15 cellular contexts compared by ENCODE assay signal in genomic region chr1:1461721-1462317, GRCh38. TPM values are rescaled to one million over a fixed set of nuclear protein-coding genes. Genes with fewer than 3 reads are reported as not detected.
DNase-seq lines count a peak whose midpoint lies in the region; ATAC-seq, FAIRE-seq and TF ChIP-seq lines count a peak whose summit lies in the region.
"Had no signal": no experiment of that assay in that cellular context is flagged by ENCODE, and none has a peak within 500 bp of the region (broad histone marks: within the 10 kb centered on the region; RNA-seq: fewer than 3 reads in every experiment).

No MANE protein-coding gene starts in this region.

- no peak overlapping the region for H3K4me3 Mint-ChIP-seq in progenitor cell of endocrine pancreas (ENCODE audit: low read depth)

- POLR2A ChIA-PET in K562 (lab: Yijun Ruan, JAX): interaction anchor here (1.7 kb wide), 1 partner anchor 21 kb away, joined by 5 read pairs; no protein-coding TSS in a partner anchor

- no peak for FAIRE-seq in K562 (lab: Jason Lieb, UNC)
- FAIRE-seq: A549, frontal cortex had no signal

- H3K14ac ChIP-seq in neuronal stem cell (ENCODE audit: low read length): no peak overlapping the region

- peak; percentile 24; the same call in 2 of the 3 replicates for ATAC-seq in K562
- ATAC-seq: A549 had no signal

- H3K79me2 ChIP-seq in Loucy (ENCODE audit: insufficient read depth, low read length): no peaks in the 10 kb centered on the region
- H3K79me2 ChIP-seq in K562 (ENCODE audit: control insufficient read depth, insufficient read depth, low read length): no peaks in the 10 kb centered on the region

- H3K4me3 ChIP-seq in Loucy (ENCODE audit: low read length, poor library complexity, severe bottlenecking) (no peak overlapping the region), K562 (no peak overlapping the region), neuronal stem cell (ENCODE audit: low read length in 2 of 2) (no peak overlapping the region), lower leg skin (ENCODE audit: low read depth, poor library complexity, severe bottlenecking) (no peak overlapping the region)
- H3K4me3 ChIP-seq in effector memory CD4-positive, alpha-beta T cell (ENCODE audit: insufficient read depth, low read depth, low read length, poor library complexity, severe bottlenecking): no peak overlapping the region
- H3K4me3 ChIP-seq: A549, testis had no signal

- H3K9me3 Mint-ChIP-seq in progenitor cell of endocrine pancreas (ENCODE audit: low read depth): no peaks in the 10 kb centered on the region

- WGBS in K562 (ENCODE audit: insufficient coverage, low coverage, missing lambda C conversion rate): 26% methylated on average over 18 of the region's 18 CpGs
- no CpG with 5 or more reads among the region's 18 CpGs for WGBS in neuronal stem cell (ENCODE audit: extremely low coverage in 2 of 2, insufficient read length in 2 of 2, insufficient replicate concordance in 1 of 2), 2 donors
- WGBS in lower leg skin, 2 donors: 35 to 40% methylated on average over 9 to 18 of the region's 18 CpGs

- no peaks in the 10 kb centered on the region for H3K36me3 ChIP-seq in Loucy (ENCODE audit: insufficient read depth, low read length)
- no peaks in the 10 kb centered on the region for H3K36me3 ChIP-seq in K562 (ENCODE audit: control insufficient read depth, insufficient read depth, low read length)
- no peaks in the 10 kb centered on the region for H3K36me3 ChIP-seq in neuronal stem cell (replicated peaks in 1 of 2; ENCODE audit: control insufficient read depth in 2 of 2, insufficient read depth in 2 of 2, low read length in 2 of 2)
- no peaks in the 10 kb centered on the region for H3K36me3 ChIP-seq in effector memory CD4-positive, alpha-beta T cell (ENCODE audit: control insufficient read depth, insufficient read depth, low read length)

- H2AFZ ChIP-seq in Loucy (ENCODE audit: low read length): no peak overlapping the region
- H2AFZ ChIP-seq in K562 (ENCODE audit: low read depth, low read length): 0 out of 2 replicates have a peak overlapping the region, but pooled peaks have one; percentile 51
- peak overlapping the region; percentile 19 for H2AFZ ChIP-seq in neuronal stem cell (ENCODE audit: low read length)

- H3K9me3 ChIP-seq in Loucy (ENCODE audit: insufficient read depth, low read depth, low read length) (no peaks in the 10 kb centered on the region), K562 (replicated peaks; ENCODE audit: control insufficient read depth, insufficient read depth, low read depth, low read length) (peaks cover 6% of the 10 kb centered on the region; the same call in 1 of the 2 replicates), neuronal stem cell (replicated peaks in 1 of 2; ENCODE audit: control insufficient read depth in 2 of 2, insufficient read depth in 1 of 2, low read depth in 1 of 2, low read length in 2 of 2) (no peaks in the 10 kb centered on the region)
- H3K9me3 ChIP-seq in effector memory CD4-positive, alpha-beta T cell (ENCODE audit: control insufficient read depth, low read length): no peaks in the 10 kb centered on the region
- H3K9me3 ChIP-seq: A549, testis had no signal

- H3K9me2 ChIP-seq in Loucy (replicated peaks; ENCODE audit: low read depth, low read length): no peaks in the 10 kb centered on the region

- intact Hi-C loops in K562 (cut with micrococcal nuclease) (no loop called here), lower leg skin (cut with DNase I; ENCODE audit: low total_unique reads) (no loop called here)

- H3K79me1 ChIP-seq in neuronal stem cell (ENCODE audit: low read depth, low read length): no peaks in the 10 kb centered on the region

- no peaks in the 10 kb centered on the region for H4K20me1 ChIP-seq in Loucy (ENCODE audit: insufficient read depth, low read length, poor library complexity, severe bottlenecking)
- no peaks in the 10 kb centered on the region for H4K20me1 ChIP-seq in K562 (replicated peaks; ENCODE audit: control insufficient read depth, insufficient read depth, low read length)

- no peak overlapping the region for H3K9ac ChIP-seq in Loucy (ENCODE audit: low read depth, low read length, poor library complexity, severe bottlenecking)
- H3K9ac ChIP-seq in K562 (ENCODE audit: insufficient read depth in 1 of 2, low read depth in 2 of 2, low read length in 2 of 2): peak overlapping the region in 1 of 2 experiments; percentile 78; a peak in 2 of 4 replicates
- H3K9ac ChIP-seq in neuronal stem cell (ENCODE audit: low read depth, low read length, poor library complexity): no peak overlapping the region

- no peak overlapping the region for H2BK15ac ChIP-seq in neuronal stem cell (ENCODE audit: low read length)

- H3K4me1 ChIP-seq in Loucy (ENCODE audit: insufficient read depth, low read length, poor library complexity, severe bottlenecking) (no peaks in the 10 kb centered on the region), K562 (replicated peaks in 1 of 2; ENCODE audit: control insufficient read depth in 2 of 2, insufficient read depth in 2 of 2, low read length in 2 of 2) (peaks cover 0 to 38% of the 10 kb centered on the region in 2 experiments; a peak in 3 of 5 replicates), neuronal stem cell (ENCODE audit: control insufficient read depth in 2 of 2, insufficient read depth in 1 of 2, low read depth in 1 of 2, low read length in 2 of 2) (no peaks in the 10 kb centered on the region)
- no peaks in the 10 kb centered on the region for H3K4me1 ChIP-seq in effector memory CD4-positive, alpha-beta T cell (ENCODE audit: control insufficient read depth, insufficient read depth, low read length, poor library complexity, severe bottlenecking)
- H3K4me1 ChIP-seq: A549 had no signal

- H3K4me2 ChIP-seq in Loucy (ENCODE audit: low read depth, low read length, poor library complexity, severe bottlenecking) (no peak overlapping the region), K562 (ENCODE audit: insufficient read depth, low read length) (no peak overlapping the region), neuronal stem cell (ENCODE audit: insufficient read depth, low read length, poor library complexity, severe bottlenecking) (no peak overlapping the region)
- H3K4me2 ChIP-seq: A549 had no signal

- H3K27ac Mint-ChIP-seq in progenitor cell of endocrine pancreas: no peak overlapping the region

- peak; percentile 41 for DNase-seq in NCI-H82 (lab: John Stamatoyannopoulos, UW)
- no peak for DNase-seq in NCI-H82 treated with DMSO at 0.1 percent for 48 hours (lab: John Stamatoyannopoulos, UW; ENCODE audit: unreplicated experiment)
- DNase-seq in K562 (ENCODE audit: extremely low read depth in 1 of 4, low spot score in 3 of 4): no peak
- DNase-seq in neuronal stem cell (ENCODE audit: low spot score): no peak
- no peak for DNase-seq in effector memory CD4-positive, alpha-beta T cell
- DNase-seq in progenitor cell of endocrine pancreas (ENCODE audit: low spot score, unreplicated experiment): no peak
- DNase-seq in lower leg skin (ENCODE audit: low spot score in 2 of 2): no peak
- DNase-seq: activated CD4-positive, alpha-beta T cell treated with anti-CD3 and anti-CD28 coated beads for 48 hours; cortex of kidney; testis had no signal

- TF ChIP-seq POLR2A in K562 (conservative IDR thresholded peaks at IDR 0.05) (no peak), lower leg skin (IDR thresholded peaks at IDR 0.05) (no peak)

- H3K27ac ChIP-seq in K562 (ENCODE audit: extremely low read depth, low read depth, low read length): no peak overlapping the region
- no peak overlapping the region for H3K27ac ChIP-seq in neuronal stem cell (replicated peaks; ENCODE audit: low read length)
- H3K27ac ChIP-seq in effector memory CD4-positive, alpha-beta T cell (ENCODE audit: insufficient read depth, low read length, poor library complexity, severe bottlenecking): no peak overlapping the region
- H3K27ac ChIP-seq: A549, testis had no signal

- H2BK120ac ChIP-seq in neuronal stem cell (ENCODE audit: low read depth, low read length): no peak overlapping the region

- no peak overlapping the region for H4K8ac ChIP-seq in neuronal stem cell (ENCODE audit: low read depth, low read length)

- peak overlapping the region; percentile 6 for H2BK12ac ChIP-seq in neuronal stem cell (ENCODE audit: low read length)

- CTCF ChIA-PET in K562 (lab: Yijun Ruan, JAX; ENCODE audit: low intra/inter-chr PET ratio): no interaction called here

- no peaks in the 10 kb centered on the region for H3K4me1 Mint-ChIP-seq in progenitor cell of endocrine pancreas (ENCODE audit: low read depth)

- H3K23ac ChIP-seq in neuronal stem cell (ENCODE audit: low read depth, low read length, poor library complexity): peak overlapping the region; percentile 31

- no peaks in the 10 kb centered on the region for H3K36me3 Mint-ChIP-seq in progenitor cell of endocrine pancreas (ENCODE audit: insufficient read depth)

- no peak for TF ChIP-seq RAD21 in K562 (CRISPR knock-in tag; conservative IDR thresholded peaks at IDR 0.05 in 1 of 2, IDR thresholded peaks at IDR 0.05 in 1 of 2)

- H4K91ac ChIP-seq in neuronal stem cell (ENCODE audit: low read depth, low read length, poor library complexity): no peak overlapping the region

- peak overlapping the region; percentile 84 for H2AK5ac ChIP-seq in neuronal stem cell (ENCODE audit: low read depth, low read length)

- H3K9me1 ChIP-seq in K562 (ENCODE audit: control insufficient read depth, insufficient read depth, low read length): no peaks in the 10 kb centered on the region

- 0 out of 2 replicates have a peak, but pooled peaks have one; percentile 9 for TF ChIP-seq CTCF in Loucy (conservative IDR thresholded peaks at IDR 0.05; ENCODE audit: low read length)
- TF ChIP-seq CTCF in K562 (IDR thresholded peaks at IDR 0.05 in 2 of 3, conservative IDR thresholded peaks at IDR 0.05 in 1 of 3; ENCODE audit: insufficient read depth in 2 of 3, low read depth in 1 of 3, low read length in 3 of 3): no peak
- TF ChIP-seq CTCF in progenitor cell of endocrine pancreas (IDR thresholded peaks at IDR 0.05; ENCODE audit: unreplicated experiment): no peak
- TF ChIP-seq CTCF in lower leg skin (IDR thresholded peaks at IDR 0.05): no peak

- no peaks in the 10 kb centered on the region for H3F3A ChIP-seq in Loucy (ENCODE audit: low read depth)

- H3K27me3 Mint-ChIP-seq in progenitor cell of endocrine pancreas: peaks cover 2% of the 10 kb centered on the region

- H3K27me3 ChIP-seq in Loucy (ENCODE audit: insufficient read depth, low read length, poor library complexity, severe bottlenecking) (no peaks in the 10 kb centered on the region), K562 (ENCODE audit: control insufficient read depth in 2 of 2, insufficient read depth in 2 of 2, low read length in 2 of 2) (no peaks in the 10 kb centered on the region; a peak in 1 of 5 replicates), neuronal stem cell (ENCODE audit: control insufficient read depth in 3 of 3, insufficient read depth in 3 of 3, low read depth in 1 of 3, low read length in 3 of 3) (no peaks in the 10 kb centered on the region)
- H3K27me3 ChIP-seq in effector memory CD4-positive, alpha-beta T cell (replicated peaks; ENCODE audit: control insufficient read depth, insufficient read depth, low read length, poor library complexity, severe bottlenecking): peaks cover 3% of the 10 kb centered on the region
- H3K27me3 ChIP-seq: testis had no signal

- H3K18ac ChIP-seq in neuronal stem cell (ENCODE audit: low read length): peak overlapping the region; percentile 38

- TF ChIP-seq EP300 in K562 (IDR thresholded peaks at IDR 0.05; ENCODE audit: low read length): no peak

- in situ Hi-C loops in K562 (cut with MboI): no loop called here

- no peak overlapping the region for H2BK5ac ChIP-seq in neuronal stem cell (ENCODE audit: low read length)

- no TSS peak for BruUV-seq in K562 (replicated peaks; lab: Mats Ljungman, UMichigan)

- no peak overlapping the region for H3K4ac ChIP-seq in neuronal stem cell (ENCODE audit: low read length)

RNA-seq across cellular contexts. Expression of gene ATAD3B, which starts 9.7 kb away (rescaled TPM):
- 197 and 522 TPM in 2 replicates for total RNA-seq in K562 (2011; cell fraction: chromatin; rRNA removed; ENCODE audit: low replicate concordance)
- total RNA-seq in K562 (2011; cell fraction: nucleolus; rRNA removed): 417 and 489 TPM in 2 replicates
- 246 and 263 TPM in 2 replicates for total RNA-seq in K562 (2011; cell fraction: nucleoplasm; rRNA removed)
- 106 and 126 TPM in 2 replicates for total RNA-seq in K562 (2014; rRNA removed)
- 10.3 and 15.6 TPM in 2 replicates for total RNA-seq in K562 (2014; rRNA removed; fragmentation: Illumina TruSeq; extraction: Trizol)
- 43.2 and 45.2 TPM in 2 replicates for total RNA-seq in K562 (2015; rRNA removed; fragmentation: Illumina TruSeq; extraction: Trizol)
- 92.0 and 93.4 TPM in 2 replicates for total RNA-seq in K562 (2021)
- polyA plus RNA-seq in K562 (2011; rRNA removed): 27.7 and 27.9 TPM in 2 replicates
- 18.3 and 42.9 TPM in 2 replicates for polyA plus RNA-seq in K562 (2011; cell fraction: cytosol; rRNA removed)
- polyA plus RNA-seq in K562 (2011; cell fraction: nucleus; rRNA removed): 168 and 341 TPM in 2 replicates
- polyA plus RNA-seq in K562 (2012): 31.9 and 52.8 TPM in 2 replicates
- 18.9 and 42.2 TPM in 2 replicates for polyA plus RNA-seq in K562 (2014; fragmentation: Illumina TruSeq; extraction: Trizol)
- under 1 TPM; 0.07 to 0.77 TPM for polyA plus RNA-seq in K562 (2014; fragmentation: Nextera tagmentation; extraction: Ambion mirVana)
- polyA plus RNA-seq in K562 (2014; rRNA removed): 113 and 117 TPM in 2 replicates
- 6.7 and 14.8 TPM in 2 replicates for polyA minus RNA-seq in K562 (2011; rRNA and poly(A)+ RNA removed)
- 23.6 and 41.7 TPM in 2 replicates for polyA minus RNA-seq in K562 (2011; cell fraction: cytosol; rRNA and poly(A)+ RNA removed)
- polyA minus RNA-seq in K562 (2011; cell fraction: nucleus; rRNA and poly(A)+ RNA removed): 44.3 and 53.4 TPM in 2 replicates
- polyA plus RNA-seq in neuronal stem cell (2013, experiment 1 of 2): 8.4 TPM
- polyA plus RNA-seq in neuronal stem cell (2013, experiment 2 of 2): 8.2 TPM
- 36.7 and 42.0 TPM in 2 replicates for total RNA-seq in progenitor cell of endocrine pancreas
- total RNA-seq in lower leg skin: 10 to 100 TPM; 13.0 to 40.3 (median 17.1) TPM

RNA-seq across cellular contexts. Expression of gene ATAD3C, which starts 12.3 kb away (rescaled TPM):
- 0.21 TPM in 1 of 2 replicates, not detected in the other for total RNA-seq in K562 (2011; cell fraction: chromatin; rRNA removed; ENCODE audit: low replicate concordance)
- total RNA-seq in K562 (2011; cell fraction: nucleolus; rRNA removed): under 0.01 and 0.13 TPM in 2 replicates
- total RNA-seq in K562 (2011; cell fraction: nucleoplasm; rRNA removed): 0.07 and 0.23 TPM in 2 replicates
- total RNA-seq in K562 (2014; rRNA removed) (not detected in 2 replicates), K562 (2014; rRNA removed; fragmentation: Illumina TruSeq; extraction: Trizol) (not detected in 2 replicates), K562 (2015; rRNA removed; fragmentation: Illumina TruSeq; extraction: Trizol) (not detected in 2 replicates), K562 (2021) (0.18 and 0.60 TPM in 2 replicates), progenitor cell of endocrine pancreas (1.6 and 1.9 TPM in 2 replicates), lower leg skin (1 to 10 TPM in 1 of 4 donors, under 1 TPM in 3; 0.17 to 2.1 (median 0.63) TPM)
- polyA plus RNA-seq in K562 (2011; rRNA removed) (0.03 and 0.04 TPM in 2 replicates), K562 (2014; fragmentation: Illumina TruSeq; extraction: Trizol) (not detected in 2 replicates), K562 (2014; fragmentation: Nextera tagmentation; extraction: Ambion mirVana) (not detected), K562 (2014; rRNA removed) (not detected in 2 replicates)
- 0.09 and 0.16 TPM in 2 replicates for polyA plus RNA-seq in K562 (2011; cell fraction: cytosol; rRNA removed)
- 0.10 and 0.21 TPM in 2 replicates for polyA plus RNA-seq in K562 (2011; cell fraction: nucleus; rRNA removed)
- 0.05 and 0.39 TPM in 2 replicates for polyA plus RNA-seq in K562 (2012)
- polyA minus RNA-seq in K562 (2011; rRNA and poly(A)+ RNA removed): not detected in 2 replicates
- not detected in 2 replicates for polyA minus RNA-seq in K562 (2011; cell fraction: cytosol; rRNA and poly(A)+ RNA removed)
- 0.11 TPM in 1 of 2 replicates, not detected in the other for polyA minus RNA-seq in K562 (2011; cell fraction: nucleus; rRNA and poly(A)+ RNA removed)
- 0.45 TPM for polyA plus RNA-seq in neuronal stem cell (2013, experiment 1 of 2)
- polyA plus RNA-seq in neuronal stem cell (2013, experiment 2 of 2): 0.42 TPM
- total RNA-seq: frontal cortex, M059J had no signal
- polyA plus RNA-seq: A549 had no signal

RNA-seq across cellular contexts. Expression of gene VWA1, which starts 26.3 kb away (rescaled TPM):
- 0.76 and 5.5 TPM in 2 replicates for total RNA-seq in K562 (2011; cell fraction: chromatin; rRNA removed; ENCODE audit: low replicate concordance)
- total RNA-seq in K562 (2011; cell fraction: nucleolus; rRNA removed): 5.1 and 7.2 TPM in 2 replicates
- total RNA-seq in K562 (2011; cell fraction: nucleoplasm; rRNA removed): 1.9 and 3.4 TPM in 2 replicates
- total RNA-seq in K562 (2014; rRNA removed) (4.0 and 4.6 TPM in 2 replicates), K562 (2014; rRNA removed; fragmentation: Illumina TruSeq; extraction: Trizol) (0.03 and 0.04 TPM in 2 replicates), K562 (2015; rRNA removed; fragmentation: Illumina TruSeq; extraction: Trizol) (0.98 and 1.2 TPM in 2 replicates), K562 (2021) (6.4 and 7.1 TPM in 2 replicates), progenitor cell of endocrine pancreas (29.7 and 36.8 TPM in 2 replicates), lower leg skin (10 to 100 TPM; 26.5 to 36.4 (median 30.1) TPM)
- polyA plus RNA-seq in K562 (2011; rRNA removed) (0.85 and 1.6 TPM in 2 replicates), K562 (2014; fragmentation: Illumina TruSeq; extraction: Trizol) (0.16 and 0.84 TPM in 2 replicates), K562 (2014; fragmentation: Nextera tagmentation; extraction: Ambion mirVana) (under 1 TPM; 0.01 to 0.06 TPM), K562 (2014; rRNA removed) (2.6 and 3.0 TPM in 2 replicates)
- 1.3 and 7.5 TPM in 2 replicates for polyA plus RNA-seq in K562 (2011; cell fraction: cytosol; rRNA removed)
- 3.0 and 6.5 TPM in 2 replicates for polyA plus RNA-seq in K562 (2011; cell fraction: nucleus; rRNA removed)
- polyA plus RNA-seq in K562 (2012): 3.8 and 6.1 TPM in 2 replicates
- 0.42 and 0.69 TPM in 2 replicates for polyA minus RNA-seq in K562 (2011; rRNA and poly(A)+ RNA removed)
- 2.0 and 2.4 TPM in 2 replicates for polyA minus RNA-seq in K562 (2011; cell fraction: cytosol; rRNA and poly(A)+ RNA removed)
- polyA minus RNA-seq in K562 (2011; cell fraction: nucleus; rRNA and poly(A)+ RNA removed): 2.7 and 4.3 TPM in 2 replicates
- 5.0 TPM for polyA plus RNA-seq in neuronal stem cell (2013, experiment 1 of 2)
- polyA plus RNA-seq in neuronal stem cell (2013, experiment 2 of 2): 4.8 TPM

RNA-seq across cellular contexts. Expression of gene ANKRD65, which starts 40.7 kb away (rescaled TPM):
- not detected in 2 replicates for total RNA-seq in K562 (2011; cell fraction: chromatin; rRNA removed; ENCODE audit: low replicate concordance)
- total RNA-seq in K562 (2011; cell fraction: nucleolus; rRNA removed): not detected in 2 replicates
- total RNA-seq in K562 (2011; cell fraction: nucleoplasm; rRNA removed): 0.37 TPM in 1 of 2 replicates, not detected in the other
- total RNA-seq in K562 (2014; rRNA removed) (not detected in 2 replicates), K562 (2014; rRNA removed; fragmentation: Illumina TruSeq; extraction: Trizol) (not detected in 2 replicates), K562 (2015; rRNA removed; fragmentation: Illumina TruSeq; extraction: Trizol) (not detected in 2 replicates), K562 (2021) (not detected in 2 replicates), progenitor cell of endocrine pancreas (15.1 and 18.1 TPM in 2 replicates), lower leg skin (10 to 100 TPM in 1 of 4 donors, 1 to 10 TPM in 3; 3.1 to 10.9 (median 6.2) TPM)
- polyA plus RNA-seq in K562 (2011; rRNA removed) (not detected in 2 replicates), K562 (2014; fragmentation: Illumina TruSeq; extraction: Trizol) (not detected in 2 replicates), K562 (2014; fragmentation: Nextera tagmentation; extraction: Ambion mirVana) (not detected), K562 (2014; rRNA removed) (not detected in 2 replicates)
- polyA plus RNA-seq in K562 (2011; cell fraction: cytosol; rRNA removed): not detected in 2 replicates
- not detected in 2 replicates for polyA plus RNA-seq in K562 (2011; cell fraction: nucleus; rRNA removed)
- polyA plus RNA-seq in K562 (2012): 0.11 TPM in 1 of 2 replicates, not detected in the other
- not detected in 2 replicates for polyA minus RNA-seq in K562 (2011; rRNA and poly(A)+ RNA removed)
- not detected in 2 replicates for polyA minus RNA-seq in K562 (2011; cell fraction: cytosol; rRNA and poly(A)+ RNA removed)
- not detected in 2 replicates for polyA minus RNA-seq in K562 (2011; cell fraction: nucleus; rRNA and poly(A)+ RNA removed)
- polyA plus RNA-seq in neuronal stem cell (2013, experiment 1 of 2): 2.0 TPM
- 2.0 TPM for polyA plus RNA-seq in neuronal stem cell (2013, experiment 2 of 2)
- total RNA-seq: Daoy had no signal

RNA-seq across cellular contexts. Expression of gene ATAD3A, which starts 50.1 kb away (rescaled TPM):
- total RNA-seq in K562 (2011; cell fraction: chromatin; rRNA removed; ENCODE audit: low replicate concordance): 54.7 and 190 TPM in 2 replicates
- total RNA-seq in K562 (2011; cell fraction: nucleolus; rRNA removed): 155 and 182 TPM in 2 replicates
- 64.8 and 77.4 TPM in 2 replicates for total RNA-seq in K562 (2011; cell fraction: nucleoplasm; rRNA removed)
- total RNA-seq in K562 (2014; rRNA removed) (173 and 183 TPM in 2 replicates), K562 (2014; rRNA removed; fragmentation: Illumina TruSeq; extraction: Trizol) (18.6 and 20.2 TPM in 2 replicates), K562 (2015; rRNA removed; fragmentation: Illumina TruSeq; extraction: Trizol) (80.1 and 87.1 TPM in 2 replicates), K562 (2021) (151 and 167 TPM in 2 replicates), progenitor cell of endocrine pancreas (37.4 and 38.8 TPM in 2 replicates), lower leg skin (10 to 100 TPM; 23.2 to 33.3 (median 26.9) TPM)
- polyA plus RNA-seq in K562 (2011; rRNA removed) (36.7 and 40.8 TPM in 2 replicates), K562 (2014; fragmentation: Illumina TruSeq; extraction: Trizol) (29.2 and 90.5 TPM in 2 replicates), K562 (2014; fragmentation: Nextera tagmentation; extraction: Ambion mirVana) (1 to 10 TPM in 1 of 2 experiments, under 1 TPM in 1; 0.10 to 1.0 TPM), K562 (2014; rRNA removed) (123 and 131 TPM in 2 replicates)
- polyA plus RNA-seq in K562 (2011; cell fraction: cytosol; rRNA removed): 47.1 and 118 TPM in 2 replicates
- 98.3 and 162 TPM in 2 replicates for polyA plus RNA-seq in K562 (2011; cell fraction: nucleus; rRNA removed)
- polyA plus RNA-seq in K562 (2012): 69.9 and 90.0 TPM in 2 replicates
- 14.9 and 33.5 TPM in 2 replicates for polyA minus RNA-seq in K562 (2011; rRNA and poly(A)+ RNA removed)
- polyA minus RNA-seq in K562 (2011; cell fraction: cytosol; rRNA and poly(A)+ RNA removed): 50.2 and 62.0 TPM in 2 replicates
- polyA minus RNA-seq in K562 (2011; cell fraction: nucleus; rRNA and poly(A)+ RNA removed): 28.4 and 31.9 TPM in 2 replicates
- 20.2 TPM for polyA plus RNA-seq in neuronal stem cell (2013, experiment 1 of 2)
- 19.1 TPM for polyA plus RNA-seq in neuronal stem cell (2013, experiment 2 of 2)
